Comparison of ENCODE assay signal across 1 cellular context in the genomic region with DNA sequence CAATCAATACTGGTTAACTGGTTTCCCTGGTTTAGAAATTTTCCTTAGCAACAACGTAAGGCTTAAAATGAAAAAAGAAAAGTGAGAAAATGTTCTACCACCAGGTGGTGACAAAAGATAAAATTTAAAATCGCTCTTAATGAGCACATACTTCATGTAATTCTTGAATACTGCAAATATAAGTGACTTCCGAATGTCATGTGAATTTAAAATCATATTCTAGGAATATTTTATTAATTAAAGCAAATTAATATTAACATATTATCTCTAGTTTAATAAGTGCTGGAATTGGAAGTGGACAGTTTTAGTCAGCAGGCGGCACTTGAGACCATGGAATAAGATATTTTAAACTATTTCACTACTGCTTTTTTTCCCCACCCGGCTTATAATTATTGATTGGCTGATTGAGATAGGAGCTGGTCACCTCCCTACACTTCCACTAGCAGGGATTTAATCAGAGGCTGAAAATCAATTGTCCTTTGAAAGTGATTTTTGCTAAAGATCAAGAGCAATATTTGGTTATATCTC.
TF ChIP-seq lines count a peak whose summit lies in the region.

No MANE protein-coding gene starts in this region.

TF ChIP-seq in GM12878, 131 proteins besides CTCF, POLR2A, EP300 and RAD21:
- TF ChIP-seq RFX5 (IDR thresholded peaks at IDR 0.05; ENCODE audit: low read depth, low read length) = peak; percentile 39; the same call in 1 of the 2 replicates
- peak; percentile 46; the same call in 1 of the 2 replicates for TF ChIP-seq SMC3 (IDR thresholded peaks at IDR 0.05; ENCODE audit: borderline replicate concordance, low read length)
- TF ChIP-seq USF2 (IDR thresholded peaks at IDR 0.05; ENCODE audit: borderline replicate concordance, low read depth, low read length) = no peak
- TF ChIP-seq SMAD5 (IDR thresholded peaks at IDR 0.05; ENCODE audit: low read depth) = no peak
